In genomic region chr6:15451738-15452137, GRCh38 we compare ENCODE assay signal across 16 cellular contexts.
DNase-seq lines count a peak whose midpoint lies in the region; ATAC-seq and TF ChIP-seq lines count a peak whose summit lies in the region.
"Had no signal": no experiment of that assay in that cellular context is flagged by ENCODE, and none has a peak within 500 bp of the region (broad histone marks: within the 10 kb centered on the region; RNA-seq: fewer than 3 reads in every experiment).

No MANE protein-coding gene starts in this region.

- H3K27ac Mint-ChIP-seq in activated naive CD4-positive, alpha-beta T cell treated with anti-CD3 and anti-CD28 coated beads for 36 hours = peak overlapping the region; percentile 31
- peak overlapping the region; percentile 83 for H3K27ac Mint-ChIP-seq in central memory CD8-positive, alpha-beta T cell (ENCODE audit: low read depth)
- peak overlapping the region; percentile 76 for H3K27ac Mint-ChIP-seq in stimulated activated naive B cell treated with anti-CD40 and anti-IgM and Interleukin-4, amounts not matched to agents 10 μg/mL and 1 μg/mL and 100 μg/mL, for 72 hours

- BruUV-seq in OCI-LY7 (replicated peaks; lab: Mats Ljungman, UMichigan) = no TSS peak

- DNase-seq in activated naive CD4-positive, alpha-beta T cell treated with anti-CD3 and anti-CD28 coated beads for 36 hours = no peak
- no peak for DNase-seq in activated naive CD4-positive, alpha-beta T cell (lab: John Stamatoyannopoulos, UW)
- no peak for DNase-seq in OCI-LY7 (ENCODE audit: low spot score)
- no peak for DNase-seq in central memory CD8-positive, alpha-beta T cell (ENCODE audit: low spot score in 2 of 2)
- no peak for DNase-seq in stimulated activated naive B cell treated with anti-CD40 and anti-IgM and Interleukin-4, amounts not matched to agents 10 μg/mL and 1 μg/mL and 100 μg/mL, for 72 hours
- no peak for DNase-seq in NCI-H345 treated with DMSO at 0.1 percent for 48 hours (lab: John Stamatoyannopoulos, UW; ENCODE audit: unreplicated experiment)
- DNase-seq: COR-L47; heart right ventricle; NCI-H1105; NCI-H524 treated with DMSO at 0.1 percent for 48 hours; occipital lobe; stimulated activated CD4-positive, alpha-beta T cell treated with anti-CD3 and anti-CD28 coated beads, Interleukin-12 subunit alpha, Interleukin-12 subunit beta, amount 100 ng/mL, for 4 hours had no signal

- CTCF ChIA-PET in activated naive CD4-positive, alpha-beta T cell treated with anti-CD3 and anti-CD28 coated beads for 36 hours (lab: Charles Lee) = no interaction called here
- CTCF ChIA-PET in OCI-LY7 (lab: Charles Lee; ENCODE audit: unreplicated experiment) = no interaction called here

- no peak for ATAC-seq in central memory CD8-positive, alpha-beta T cell (replicated peaks; ENCODE audit: extremely low read depth, poor library complexity, severe bottlenecking)
- peak; percentile 3 to 23 for ATAC-seq in stimulated activated naive B cell treated with anti-CD40 and anti-IgM and Interleukin-4, amounts not matched to agents 10 μg/mL and 1 μg/mL and 100 μg/mL, for 72 hours (replicated peaks)
- ATAC-seq in HG02588 (IDR thresholded peaks at IDR 0.05; ENCODE audit: unreplicated experiment) (no peak), GM21786 (IDR thresholded peaks at IDR 0.05; ENCODE audit: unreplicated experiment) (no peak)

- peaks cover 7% of the 10 kb centered on the region; the same call in 1 of the 2 replicates for H3K36me3 ChIP-seq in OCI-LY7 (ENCODE audit: insufficient read depth, low read length)
- H3K36me3 ChIP-seq: thoracic aorta had no signal

- no peaks in the 10 kb centered on the region for H3K9me2 ChIP-seq in OCI-LY7 (ENCODE audit: insufficient read depth, low read length)

- H3K9me3 ChIP-seq in OCI-LY7 (ENCODE audit: low read length) = no peaks in the 10 kb centered on the region
- H3K9me3 ChIP-seq: heart right ventricle, thoracic aorta had no signal

- intact Hi-C loops in activated naive CD4-positive, alpha-beta T cell treated with anti-CD3 and anti-CD28 coated beads for 36 hours (cut with micrococcal nuclease) = no loop called here
- intact Hi-C loops in OCI-LY7 (cut with micrococcal nuclease; ENCODE audit: unreplicated experiment) = no loop called here

- TF ChIP-seq CTCF in OCI-LY7 (conservative IDR thresholded peaks at IDR 0.05; ENCODE audit: low read length) = no peak

- no peaks in the 10 kb centered on the region for H3K79me2 ChIP-seq in OCI-LY7 (ENCODE audit: insufficient read depth, low read depth, low read length)

- no peak overlapping the region for H3K4me3 ChIP-seq in OCI-LY7 (ENCODE audit: low read depth, low read length, poor library complexity, severe bottlenecking)
- H3K4me3 ChIP-seq: heart right ventricle, thoracic aorta had no signal

- peaks cover 18% of the 10 kb centered on the region for H3K36me3 Mint-ChIP-seq in activated naive CD4-positive, alpha-beta T cell treated with anti-CD3 and anti-CD28 coated beads for 36 hours (ENCODE audit: low read depth)
- H3K36me3 Mint-ChIP-seq in central memory CD8-positive, alpha-beta T cell (ENCODE audit: insufficient read depth) = peaks cover 7% of the 10 kb centered on the region
- peaks cover 24 to 52% of the 10 kb centered on the region in 2 donors for H3K36me3 Mint-ChIP-seq in stimulated activated naive B cell treated with anti-CD40 and anti-IgM and Interleukin-4, amounts not matched to agents 10 μg/mL and 1 μg/mL and 100 μg/mL, for 72 hours

- POLR2A ChIA-PET in OCI-LY7 (lab: Charles Lee) = interaction anchor here (0.5 kb wide), 1 partner anchor 722 kb away, joined by 3 read pairs; no protein-coding TSS in a partner anchor

- H3K4me1 ChIP-seq in OCI-LY7 (ENCODE audit: insufficient read depth, low read length, poor library complexity, severe bottlenecking) = peaks cover 26% of the 10 kb centered on the region

- no peak overlapping the region for H3K27ac ChIP-seq in OCI-LY7 (ENCODE audit: low read depth, low read length, poor library complexity, severe bottlenecking)
- H3K27ac ChIP-seq: thoracic aorta, VCaP had no signal

- no peaks in the 10 kb centered on the region for H3K9me3 Mint-ChIP-seq in activated naive CD4-positive, alpha-beta T cell treated with anti-CD3 and anti-CD28 coated beads for 36 hours
- no peaks in the 10 kb centered on the region for H3K9me3 Mint-ChIP-seq in central memory CD8-positive, alpha-beta T cell
- no peaks in the 10 kb centered on the region for H3K9me3 Mint-ChIP-seq in stimulated activated naive B cell treated with anti-CD40 and anti-IgM and Interleukin-4, amounts not matched to agents 10 μg/mL and 1 μg/mL and 100 μg/mL, for 72 hours

- H4K20me1 ChIP-seq in OCI-LY7 (ENCODE audit: insufficient read depth, low read length) = no peaks in the 10 kb centered on the region

- H3K4me2 ChIP-seq in OCI-LY7 (ENCODE audit: low read length) = peak overlapping the region; percentile 38

- H3K4me3 Mint-ChIP-seq in activated naive CD4-positive, alpha-beta T cell treated with anti-CD3 and anti-CD28 coated beads for 36 hours = no peak overlapping the region
- peak overlapping the region; percentile 34 for H3K4me3 Mint-ChIP-seq in central memory CD8-positive, alpha-beta T cell
- H3K4me3 Mint-ChIP-seq in stimulated activated naive B cell treated with anti-CD40 and anti-IgM and Interleukin-4, amounts not matched to agents 10 μg/mL and 1 μg/mL and 100 μg/mL, for 72 hours = peak overlapping the region; percentile 11 to 53

- no peak overlapping the region for H2AFZ ChIP-seq in OCI-LY7 (ENCODE audit: low read length)

- no peaks in the 10 kb centered on the region for H3K27me3 Mint-ChIP-seq in activated naive CD4-positive, alpha-beta T cell treated with anti-CD3 and anti-CD28 coated beads for 36 hours (ENCODE audit: low read depth)
- no peaks in the 10 kb centered on the region for H3K27me3 Mint-ChIP-seq in central memory CD8-positive, alpha-beta T cell
- H3K27me3 Mint-ChIP-seq in stimulated activated naive B cell treated with anti-CD40 and anti-IgM and Interleukin-4, amounts not matched to agents 10 μg/mL and 1 μg/mL and 100 μg/mL, for 72 hours = no peaks in the 10 kb centered on the region

- H3K4me1 Mint-ChIP-seq in activated naive CD4-positive, alpha-beta T cell treated with anti-CD3 and anti-CD28 coated beads for 36 hours (ENCODE audit: low read depth) = peaks cover 54% of the 10 kb centered on the region
- H3K4me1 Mint-ChIP-seq in central memory CD8-positive, alpha-beta T cell = peaks cover 53% of the 10 kb centered on the region
- H3K4me1 Mint-ChIP-seq in stimulated activated naive B cell treated with anti-CD40 and anti-IgM and Interleukin-4, amounts not matched to agents 10 μg/mL and 1 μg/mL and 100 μg/mL, for 72 hours = peaks cover 56 to 93% of the 10 kb centered on the region in 2 donors

Comparison
In these comparisons a context has a peak if more than half of its experiments do, and no peak if none do; other contexts are left out.
1. H3K27ac Mint-ChIP-seq: peak in every context shown above with its lines; median percentile 83 in central memory CD8-positive, alpha-beta T cell; 76 in stimulated activated naive B cell treated with anti-CD40 and anti-IgM and Interleukin-4, amounts not matched to agents 10 μg/mL and 1 μg/mL and 100 μg/mL, for 72 hours; 31 in activated naive CD4-positive, alpha-beta T cell treated with anti-CD3 and anti-CD28 coated beads for 36 hours.
2. ATAC-seq: peak in stimulated activated naive B cell treated with anti-CD40 and anti-IgM and Interleukin-4, amounts not matched to agents 10 μg/mL and 1 μg/mL and 100 μg/mL, for 72 hours (2 of 2); none in central memory CD8-positive, alpha-beta T cell (single experiment), HG02588 (single experiment) and GM21786 (single experiment).